7 cellular contexts compared by ENCODE assay signal in genomic region chr19:42386974-42387707, GRCh38. TPM values are rescaled to one million over a fixed set of nuclear protein-coding genes. Genes with fewer than 3 reads are reported as not detected.
DNase-seq lines count a peak whose midpoint lies in the region; ATAC-seq and TF ChIP-seq lines count a peak whose summit lies in the region.

No MANE protein-coding gene starts in this region.

- no peak for TF ChIP-seq POLR2A in spleen (IDR thresholded peaks at IDR 0.05)

- H3K4me3 ChIP-seq in astrocyte of the spinal cord (ENCODE audit: low read depth, low read length) (peak overlapping the region; percentile 36), iPS-18a (ENCODE audit: low read length) (peak overlapping the region; percentile 77), spleen (peak overlapping the region; percentile 38 to 76 (median 48))

- DNase-seq in NCI-H1436 treated with DMSO at 0.1 percent for 48 hours (lab: John Stamatoyannopoulos, UW) (peak; percentile 48), T-helper 9 cell (peak; percentile 55), astrocyte of the spinal cord (ENCODE audit: low read depth, low spot score) (peak; percentile 29), spleen (peak; percentile 91)

- H3K27me3 ChIP-seq in iPS-18a (ENCODE audit: control insufficient read depth, insufficient read depth, low read length): peaks cover 14% of the 10 kb centered on the region
- H3K27me3 ChIP-seq in spleen (replicated peaks in 1 of 7): peaks cover 0 to 88% (median 17%) of the 10 kb centered on the region in 7 donors

- H3K36me3 ChIP-seq in iPS-18a (ENCODE audit: control insufficient read depth, low read depth, low read length) (no peaks in the 10 kb centered on the region), spleen (no peaks in the 10 kb centered on the region)

- WGBS in spleen, 5 donors: 3 to 6% (median 3%) methylated on average over 37 to 48 of the region's 48 CpGs

- in situ Hi-C loops in astrocyte of the spinal cord (cut with HindIII; ENCODE audit: low sequenced_read_pairs): no loop called here

- ATAC-seq in GM18867 (IDR thresholded peaks at IDR 0.05; ENCODE audit: unreplicated experiment) (peak; percentile 62), GM21423 (IDR thresholded peaks at IDR 0.05; ENCODE audit: unreplicated experiment) (no peak)

- H3K9ac ChIP-seq in iPS-18a (ENCODE audit: low read length): peak overlapping the region; percentile 70

- intact Hi-C loops in spleen (cut with DNase I; ENCODE audit: low total_unique reads): no loop called here

- H3K4me1 ChIP-seq in iPS-18a (ENCODE audit: control insufficient read depth, low read depth, low read length): no peaks in the 10 kb centered on the region
- peaks cover 4 to 15% (median 12%) of the 10 kb centered on the region in 6 donors for H3K4me1 ChIP-seq in spleen

- H3K27ac ChIP-seq in iPS-18a (ENCODE audit: low read length) (no peak overlapping the region), spleen (peak overlapping the region; percentile 29 to 85 (median 63))

- TF ChIP-seq CTCF in astrocyte of the spinal cord (IDR thresholded peaks at IDR 0.05; ENCODE audit: low read depth, low read length): peak; percentile 56
- TF ChIP-seq CTCF in spleen (IDR thresholded peaks at IDR 0.05 in 8 of 11, conservative IDR thresholded peaks at IDR 0.05 in 3 of 11): peak in 9 of 11 experiments; percentile 27 to 68 (median 57)

- H3K9me3 ChIP-seq in iPS-18a (ENCODE audit: control insufficient read depth, low read depth, low read length): no peaks in the 10 kb centered on the region
- no peaks in the 10 kb centered on the region for H3K9me3 ChIP-seq in spleen

RNA-seq across cellular contexts. Expression of gene CNFN, which starts 3.0 kb away (rescaled TPM):
- total RNA-seq in spleen: 1 to 10 TPM in 4 of 7 donors, under 1 TPM in 1, not detected in 2; 0.80 to 2.8 (median 2.5) TPM
- polyA plus RNA-seq in spleen: 10 to 100 TPM; 13.1 to 16.8 (median 15.7) TPM

RNA-seq across cellular contexts. Expression of gene LIPE, which starts 40.0 kb away (rescaled TPM):
- 10 to 100 TPM; 20.7 to 43.7 (median 25.3) TPM for total RNA-seq in spleen
- polyA plus RNA-seq in spleen: 10 to 100 TPM; 20.6 to 39.5 (median 21.1) TPM

RNA-seq across cellular contexts. Expression of gene CXCL17, which starts 55.6 kb away (rescaled TPM):
- not detected for total RNA-seq in spleen
- polyA plus RNA-seq in spleen: under 1 TPM; 0.11 to 0.19 (median 0.12) TPM

Comparison
In these comparisons a context has a peak if more than half of its experiments do, and no peak if none do; other contexts are left out.
1. DNase-seq: peak in every context shown above with its lines; median percentile 91 in spleen; 55 in T-helper 9 cell; 48 in NCI-H1436 treated with DMSO at 0.1 percent for 48 hours; 29 in astrocyte of the spinal cord.